In the genomic region with DNA sequence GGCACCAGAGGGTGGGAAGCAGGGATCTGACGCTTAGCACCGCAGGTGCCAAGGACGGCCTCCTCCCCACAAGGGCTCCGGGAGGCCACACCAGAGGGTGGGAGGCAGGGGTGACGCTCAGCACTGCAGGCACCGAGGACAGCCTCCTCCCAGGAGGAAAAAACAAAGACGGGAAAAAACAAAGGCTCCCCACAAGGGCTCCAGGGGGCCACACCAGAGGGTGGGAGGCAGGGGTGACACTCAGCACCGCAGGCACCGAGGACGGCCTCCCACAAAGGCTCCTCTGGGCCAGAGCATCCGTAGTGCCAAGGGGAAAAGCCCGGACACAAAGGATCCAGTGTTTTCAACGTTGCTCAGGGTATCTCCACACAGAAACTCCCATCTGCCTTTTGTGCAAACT, we compare ENCODE assay signal across 1 cellular context.
TF ChIP-seq lines count a peak whose summit lies in the region.

No MANE protein-coding gene starts in this region.

TF ChIP-seq in HEK293, 187 proteins besides CTCF, POLR2A, EP300 and RAD21 (continued from another document):
- TF ChIP-seq PRDM1 (tag by site-specific recombination; IDR thresholded peaks at IDR 0.05): no peak
- no peak for TF ChIP-seq ZNF112 (tag by site-specific recombination; IDR thresholded peaks at IDR 0.05)
- 0 out of 2 replicates have a peak, but pooled peaks have one; percentile 18 for TF ChIP-seq ZNF341 (tag by site-specific recombination; IDR thresholded peaks at IDR 0.05; ENCODE audit: low read depth)
- no peak for TF ChIP-seq HOXC10 (CRISPR knock-in tag; IDR thresholded peaks at IDR 0.05)
- TF ChIP-seq KLF8 (tag by site-specific recombination; IDR thresholded peaks at IDR 0.05): no peak
- TF ChIP-seq ZNF514 (tag by site-specific recombination; IDR thresholded peaks at IDR 0.05): no peak
- no peak for TF ChIP-seq ZNF26 (tag by site-specific recombination; IDR thresholded peaks at IDR 0.05)
- TF ChIP-seq ZNF549 (tag by site-specific recombination; IDR thresholded peaks at IDR 0.05): no peak
- no peak for TF ChIP-seq ZNF580 (tag by site-specific recombination; IDR thresholded peaks at IDR 0.05)
- no peak for TF ChIP-seq SP3 (tag by site-specific recombination; IDR thresholded peaks at IDR 0.05)
- no peak for TF ChIP-seq RBAK (tag by site-specific recombination; IDR thresholded peaks at IDR 0.05)
- TF ChIP-seq, protein P1, sequence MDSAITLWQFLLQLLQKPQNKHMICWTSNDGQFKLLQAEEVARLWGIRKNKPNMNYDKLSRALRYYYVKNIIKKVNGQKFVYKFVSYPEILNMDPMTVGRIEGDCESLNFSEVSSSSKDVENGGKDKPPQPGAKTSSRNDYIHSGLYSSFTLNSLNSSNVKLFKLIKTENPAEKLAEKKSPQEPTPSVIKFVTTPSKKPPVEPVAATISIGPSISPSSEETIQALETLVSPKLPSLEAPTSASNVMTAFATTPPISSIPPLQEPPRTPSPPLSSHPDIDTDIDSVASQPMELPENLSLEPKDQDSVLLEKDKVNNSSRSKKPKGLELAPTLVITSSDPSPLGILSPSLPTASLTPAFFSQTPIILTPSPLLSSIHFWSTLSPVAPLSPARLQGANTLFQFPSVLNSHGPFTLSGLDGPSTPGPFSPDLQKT (IDR thresholded peaks at IDR 0.05; ENCODE audit: borderline replicate concordance, low read depth, low read length): no peak
- TF ChIP-seq ZNF777 (tag by site-specific recombination; IDR thresholded peaks at IDR 0.05; ENCODE audit: borderline replicate concordance): no peak
- TF ChIP-seq ZNF621 (tag by site-specific recombination; IDR thresholded peaks at IDR 0.05): no peak
